23 cellular contexts compared by ENCODE assay signal in the genomic region with DNA sequence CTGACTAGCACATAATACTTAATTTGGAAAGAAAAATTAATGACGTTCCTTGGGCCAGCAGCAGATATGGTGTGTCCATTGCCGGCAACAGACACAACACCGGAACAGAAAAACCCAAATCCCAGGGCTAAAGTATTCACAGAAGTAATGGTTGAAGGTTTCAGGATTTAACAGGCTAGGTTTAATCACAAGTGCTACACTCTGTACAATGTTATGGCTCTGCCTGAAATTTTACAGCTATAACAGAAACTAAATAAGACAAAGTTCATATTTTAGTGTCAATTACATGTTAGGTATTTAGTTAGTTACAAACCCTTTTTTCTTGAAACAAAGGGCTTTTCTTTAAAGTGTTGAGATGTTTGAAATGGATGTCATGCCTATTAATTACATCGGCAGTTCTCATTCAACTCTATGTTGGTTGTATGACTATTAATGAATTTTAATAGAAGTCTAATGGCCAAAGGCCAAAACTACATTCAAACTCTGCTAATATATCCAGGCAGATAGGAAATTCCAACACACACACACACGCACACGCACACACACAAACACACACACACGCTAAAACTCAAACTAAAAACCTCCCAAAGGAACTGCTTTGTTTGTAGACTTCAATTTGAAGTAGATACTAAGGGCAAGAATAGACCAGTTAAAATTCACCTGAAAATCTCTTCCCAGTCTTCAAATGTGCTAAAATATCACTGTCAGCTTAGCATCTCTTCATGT.
"Had no signal": no experiment of that assay in that cellular context is flagged by ENCODE, and none has a peak within 500 bp of the region (broad histone marks: within the 10 kb centered on the region; RNA-seq: fewer than 3 reads in every experiment).

No MANE protein-coding gene starts in this region.

- H3K9me3 ChIP-seq: heart right ventricle, spleen, stomach, thoracic aorta had no signal

- H3K4me1 Mint-ChIP-seq: endodermal cell had no signal

- H3K4me3 ChIP-seq: heart right ventricle, lung, spleen, stomach, thoracic aorta had no signal

- FAIRE-seq: frontal cortex had no signal

- H3K27me3 Mint-ChIP-seq: dendritic cell treated with granulocyte-macrophage colony-stimulating factor and Interleukin-4, amounts not matched to agents 40 ng/mL and 50 ng/mL, for 4 days; naive thymus-derived CD8-positive, alpha-beta T cell had no signal

- DNase-seq: central memory CD4-positive, alpha-beta T cell; effector CD4-positive, alpha-beta T cell; endodermal cell; heart right ventricle; islet precursor cell; left ventricle myocardium superior; mesendoderm; naive thymus-derived CD8-positive, alpha-beta T cell; posterior cingulate gyrus; spleen; stimulated activated CD4-positive, alpha-beta T cell treated with anti-CD3 and anti-CD28 coated beads, Interleukin-15, amount 100 ng/mL, for 24 hours; stimulated activated CD4-positive, alpha-beta T cell treated with anti-CD3 and anti-CD28 coated beads, Interleukin-2, amount 100 ng/mL, for 24 hours; stimulated activated CD4-positive, alpha-beta T cell treated with anti-CD3 and anti-CD28 coated beads, Interleukin-4, amount 100 ng/mL, for 4 hours; stimulated activated naive CD4-positive, alpha-beta T cell; stomach; substantia nigra; trophoblast cell had no signal

- H3K27ac ChIP-seq: stomach, thoracic aorta had no signal

- H3K9me3 Mint-ChIP-seq: dendritic cell treated with granulocyte-macrophage colony-stimulating factor and Interleukin-4, amounts not matched to agents 40 ng/mL and 50 ng/mL, for 4 days; endodermal cell; naive thymus-derived CD8-positive, alpha-beta T cell had no signal

- H3K4me3 Mint-ChIP-seq: dendritic cell treated with granulocyte-macrophage colony-stimulating factor and Interleukin-4, amounts not matched to agents 40 ng/mL and 50 ng/mL, for 4 days; endodermal cell; naive thymus-derived CD8-positive, alpha-beta T cell had no signal

- H3K27me3 ChIP-seq: heart right ventricle, spleen, stomach had no signal

- H3K4me1 ChIP-seq: stomach had no signal

- H3K27ac Mint-ChIP-seq: dendritic cell treated with granulocyte-macrophage colony-stimulating factor and Interleukin-4, amounts not matched to agents 40 ng/mL and 50 ng/mL, for 4 days; endodermal cell had no signal

- ATAC-seq: esophagus mucosa; heart right ventricle; naive thymus-derived CD8-positive, alpha-beta T cell; sciatic nerve had no signal
